14 cellular contexts compared by ENCODE assay signal in genomic region chr9:114347675-114348074, GRCh38. TPM values are rescaled to one million over a fixed set of nuclear protein-coding genes. Genes with fewer than 3 reads are reported as not detected.
A peak's percentile ranks its signal among the peaks of the same experiment; 100 is the strongest.
DNase-seq lines count a peak whose midpoint lies in the region; ATAC-seq and TF ChIP-seq lines count a peak whose summit lies in the region.
"Had no signal": no experiment of that assay in that cellular context is flagged by ENCODE, and none has a peak within 500 bp of the region (broad histone marks: within the 10 kb centered on the region; RNA-seq: fewer than 3 reads in every experiment).

No MANE protein-coding gene starts in this region.

- peak overlapping the region; percentile 32 to 91 for H3K27ac Mint-ChIP-seq in activated naive CD4-positive, alpha-beta T cell treated with anti-CD3 and anti-CD28 coated beads, Interleukin-2, amount 50 U/mL, for 72 hours

- TF ChIP-seq POLR2A in vagina (IDR thresholded peaks at IDR 0.05), result no peak

- peaks cover 24% of the 10 kb centered on the region for H3K4me1 ChIP-seq in vagina

- no peak for DNase-seq in activated naive CD4-positive, alpha-beta T cell treated with anti-CD3 and anti-CD28 coated beads, Interleukin-2, amount 50 U/mL, for 72 hours (ENCODE audit: low spot score in 2 of 2)
- no peak for DNase-seq in activated naive CD4-positive, alpha-beta T cell treated with anti-CD3 and anti-CD28 coated beads, Interleukin-2, amount 50 U/mL, for 16 hours
- peak; percentile 65 for DNase-seq in midbrain (lab: John Stamatoyannopoulos, UW)
- DNase-seq in vagina (ENCODE audit: extremely low spot score in 2 of 2), result no peak
- no peak for DNase-seq in NCI-H2227 (lab: John Stamatoyannopoulos, UW; ENCODE audit: unreplicated experiment)
- DNase-seq: activated CD4-positive, CD25-positive, alpha-beta regulatory T cell treated with anti-CD3 and anti-CD28 coated beads, Interleukin-2, amount 50 U/mL, for 72 hours; effector CD8-positive, alpha-beta T cell; left ventricle myocardium inferior; NCI-H146 had no signal

- H3K9me3 Mint-ChIP-seq in activated naive CD4-positive, alpha-beta T cell treated with anti-CD3 and anti-CD28 coated beads, Interleukin-2, amount 50 U/mL, for 72 hours, result no peaks in the 10 kb centered on the region

- no peaks in the 10 kb centered on the region for H3K9me3 ChIP-seq in vagina
- H3K9me3 ChIP-seq: gastroesophageal sphincter, left ventricle myocardium inferior had no signal

- H3K27ac ChIP-seq in angular gyrus (ENCODE audit: low read depth, low read length), result peak overlapping the region; percentile 75
- peak overlapping the region; percentile 82 for H3K27ac ChIP-seq in vagina
- H3K27ac ChIP-seq: left ventricle myocardium inferior had no signal

- no peak overlapping the region for H3K4me3 ChIP-seq in vagina
- H3K4me3 ChIP-seq: gastroesophageal sphincter, left ventricle myocardium inferior had no signal

- intact Hi-C loops in vagina (cut with DNase I), result loop anchor here (10.0 kb wide), 1 partner anchor 47 kb away; no protein-coding TSS in a partner anchor

- no peaks in the 10 kb centered on the region for H3K27me3 ChIP-seq in vagina
- H3K27me3 ChIP-seq: gastroesophageal sphincter had no signal

- peaks cover 34 to 65% of the 10 kb centered on the region in 2 donors for H3K36me3 Mint-ChIP-seq in activated naive CD4-positive, alpha-beta T cell treated with anti-CD3 and anti-CD28 coated beads, Interleukin-2, amount 50 U/mL, for 72 hours

- TF ChIP-seq CTCF in vagina (IDR thresholded peaks at IDR 0.05), result no peak

- ATAC-seq in activated naive CD4-positive, alpha-beta T cell treated with anti-CD3 and anti-CD28 coated beads, Interleukin-2, amount 50 U/mL, for 72 hours, result no peak
- ATAC-seq in HG02885 (IDR thresholded peaks at IDR 0.05; ENCODE audit: poor library complexity, unreplicated experiment) (no peak), GM21717 (IDR thresholded peaks at IDR 0.05; ENCODE audit: unreplicated experiment) (no peak)
- ATAC-seq: gastroesophageal sphincter had no signal

- H3K36me3 ChIP-seq in vagina, result peaks cover 0 to 79% of the 10 kb centered on the region in 2 donors

RNA-seq across cellular contexts. Expression of gene ORM2, which starts 18.0 kb away (rescaled TPM):
- not detected for total RNA-seq in activated naive CD4-positive, alpha-beta T cell treated with anti-CD3 and anti-CD28 coated beads, Interleukin-2, amount 50 U/mL, for 72 hours
- not detected for total RNA-seq in vagina
- total RNA-seq: gastroesophageal sphincter, left ventricle myocardium inferior, SK-MEL-5 had no signal

RNA-seq across cellular contexts. Expression of gene ORM1, which starts 24.8 kb away (rescaled TPM):
- total RNA-seq in activated naive CD4-positive, alpha-beta T cell treated with anti-CD3 and anti-CD28 coated beads, Interleukin-2, amount 50 U/mL, for 72 hours, result not detected
- total RNA-seq in vagina, result not detected
- total RNA-seq: left ventricle myocardium inferior, SK-MEL-5 had no signal

RNA-seq across cellular contexts. Expression of gene AKNA, which starts 40.1 kb away (rescaled TPM):
- 100 to 1,000 TPM; 165 to 174 TPM for total RNA-seq in activated naive CD4-positive, alpha-beta T cell treated with anti-CD3 and anti-CD28 coated beads, Interleukin-2, amount 50 U/mL, for 72 hours
- total RNA-seq in vagina, result 55.0 TPM
